18 cellular contexts compared by ENCODE assay signal in genomic region chr18:46657115-46657955, GRCh38. TPM values are rescaled to one million over a fixed set of nuclear protein-coding genes. Genes with fewer than 3 reads are reported as not detected.
DNase-seq lines count a peak whose midpoint lies in the region; ATAC-seq and TF ChIP-seq lines count a peak whose summit lies in the region.
"Had no signal": no experiment of that assay in that cellular context is flagged by ENCODE, and none has a peak within 500 bp of the region (broad histone marks: within the 10 kb centered on the region; RNA-seq: fewer than 3 reads in every experiment).

Gene LOXHD1, minus strand, starts transcription at chr18:46657220. Its CDS starts 187 bp downstream, at chr18:46657033.

- H2AFZ ChIP-seq in neuronal stem cell (ENCODE audit: low read length) = peak within 1 kb of the TSS; percentile 7

- no peak within 1 kb of the TSS for H3K4ac ChIP-seq in neuronal stem cell (ENCODE audit: low read length)

- H3K27ac ChIP-seq in BLaER1 (no peak within 1 kb of the TSS), neuronal stem cell (replicated peaks; ENCODE audit: low read length) (no peak within 1 kb of the TSS), stomach (no peak within 1 kb of the TSS)
- H3K27ac ChIP-seq: adrenal gland, HL-60, right atrium auricular region, WERI-Rb-1 had no signal

- intact Hi-C loops in stomach (cut with DNase I; ENCODE audit: low total_unique reads) = no loop called here

- peak within 1 kb of the TSS; percentile 30 for H2BK15ac ChIP-seq in neuronal stem cell (ENCODE audit: low read length)

- peak within 1 kb of the TSS; percentile 13 for H3K23ac ChIP-seq in neuronal stem cell (ENCODE audit: low read depth, low read length, poor library complexity)

- peak within 1 kb of the TSS; percentile 34 for H3K18ac ChIP-seq in neuronal stem cell (ENCODE audit: low read length)

- H2BK5ac ChIP-seq in neuronal stem cell (ENCODE audit: low read length) = no peak within 1 kb of the TSS

- H3K36me3 Mint-ChIP-seq in activated CD8-positive, alpha-beta memory T cell treated with anti-CD3 and anti-CD28 coated beads, Interleukin-2, amount 10 ng/mL, durations not matched to agents 7 days and 5 days = no peaks in the 10 kb centered on the region
- H3K36me3 Mint-ChIP-seq: naive B cell had no signal

- no peak within 1 kb of the TSS for H3K4me3 ChIP-seq in BLaER1
- H3K4me3 ChIP-seq in neuronal stem cell (ENCODE audit: low read length in 2 of 2) = no peak within 1 kb of the TSS
- no peak within 1 kb of the TSS for H3K4me3 ChIP-seq in stomach
- H3K4me3 ChIP-seq: adrenal gland, right atrium auricular region had no signal

- no peaks in the 10 kb centered on the region for H4K20me1 ChIP-seq in BLaER1

- H4K91ac ChIP-seq in neuronal stem cell (ENCODE audit: low read depth, low read length, poor library complexity) = peak within 1 kb of the TSS; percentile 93

- no peak within 1 kb of the TSS for H4K8ac ChIP-seq in neuronal stem cell (ENCODE audit: low read depth, low read length)

- H2AK5ac ChIP-seq in neuronal stem cell (ENCODE audit: low read depth, low read length) = peak within 1 kb of the TSS; percentile 44

- CTCF ChIA-PET in activated CD8-positive, alpha-beta memory T cell treated with anti-CD3 and anti-CD28 coated beads, Interleukin-2, amount 10 ng/mL, durations not matched to agents 7 days and 5 days (lab: Charles Lee) = interaction anchor here (0.6 to 6.9 kb wide), 61 partner anchors 8 to 560 kb away, joined by 3 to 96 read pairs (median 4); a partner anchor contains a TSS

- H3K4me1 ChIP-seq in BLaER1 (peaks cover 31% of the 10 kb centered on the region), neuronal stem cell (ENCODE audit: control insufficient read depth in 2 of 2, insufficient read depth in 1 of 2, low read depth in 1 of 2, low read length in 2 of 2) (peaks cover 0 to 1% of the 10 kb centered on the region in 2 donors), stomach (no peaks in the 10 kb centered on the region)
- H3K4me1 ChIP-seq: adrenal gland, right atrium auricular region had no signal

- H3K4me3 Mint-ChIP-seq in activated CD8-positive, alpha-beta memory T cell treated with anti-CD3 and anti-CD28 coated beads, Interleukin-2, amount 10 ng/mL, durations not matched to agents 7 days and 5 days = no peak within 1 kb of the TSS
- H3K4me3 Mint-ChIP-seq: CD4-positive, alpha-beta T cell; naive B cell; T-helper 2 cell treated with Interferon-gamma antibody and Interleukin-4, amounts not matched to agents 5 μg/mL and 100 μg/mL, for 36 hours had no signal

- peaks cover 5% of the 10 kb centered on the region for H3K27me3 Mint-ChIP-seq in activated CD8-positive, alpha-beta memory T cell treated with anti-CD3 and anti-CD28 coated beads, Interleukin-2, amount 10 ng/mL, durations not matched to agents 7 days and 5 days
- H3K27me3 Mint-ChIP-seq: CD4-positive, alpha-beta T cell had no signal

- no peaks in the 10 kb centered on the region for H3K9me3 Mint-ChIP-seq in activated CD8-positive, alpha-beta memory T cell treated with anti-CD3 and anti-CD28 coated beads, Interleukin-2, amount 10 ng/mL, durations not matched to agents 7 days and 5 days (ENCODE audit: low read depth)
- H3K9me3 Mint-ChIP-seq: CD4-positive, alpha-beta T cell; naive B cell; T-helper 2 cell treated with Interferon-gamma antibody and Interleukin-4, amounts not matched to agents 5 μg/mL and 100 μg/mL, for 36 hours had no signal

- no peaks in the 10 kb centered on the region for H3K4me1 Mint-ChIP-seq in activated CD8-positive, alpha-beta memory T cell treated with anti-CD3 and anti-CD28 coated beads, Interleukin-2, amount 10 ng/mL, durations not matched to agents 7 days and 5 days
- H3K4me1 Mint-ChIP-seq: naive B cell had no signal

- peak within 1 kb of the TSS; percentile 67 for H2BK12ac ChIP-seq in neuronal stem cell (ENCODE audit: low read length)

- H3K36me3 ChIP-seq in BLaER1 = no peaks in the 10 kb centered on the region
- no peaks in the 10 kb centered on the region for H3K36me3 ChIP-seq in neuronal stem cell (replicated peaks in 1 of 2; ENCODE audit: control insufficient read depth in 2 of 2, insufficient read depth in 2 of 2, low read length in 2 of 2)
- H3K36me3 ChIP-seq in stomach = no peaks in the 10 kb centered on the region
- H3K36me3 ChIP-seq: adrenal gland, right atrium auricular region, WERI-Rb-1 had no signal

- peak within 1 kb of the TSS; percentile 85 for H3K14ac ChIP-seq in neuronal stem cell (ENCODE audit: low read length)

- no peak for ATAC-seq in activated CD8-positive, alpha-beta memory T cell treated with anti-CD3 and anti-CD28 coated beads, Interleukin-2, amount 10 ng/mL, durations not matched to agents 7 days and 5 days

- H3K9ac ChIP-seq in BLaER1 (no peak within 1 kb of the TSS), neuronal stem cell (ENCODE audit: low read depth, low read length, poor library complexity) (no peak within 1 kb of the TSS)

- no peak for TF ChIP-seq POLR2A in stomach (IDR thresholded peaks at IDR 0.05)

- TF ChIP-seq EP300 in stomach (IDR thresholded peaks at IDR 0.05) = no peak

- H3K4me2 ChIP-seq in BLaER1 (0 out of 2 replicates have a peak within 1 kb of the TSS, but pooled peaks have one; percentile 1), neuronal stem cell (ENCODE audit: insufficient read depth, low read length, poor library complexity, severe bottlenecking) (no peak within 1 kb of the TSS)

- DNase-seq in DMS79 treated with DMSO at 0.1 percent for 48 hours (lab: John Stamatoyannopoulos, UW) = peak; percentile 85
- DNase-seq in UCSD-AML1 (lab: John Stamatoyannopoulos, UW; ENCODE audit: unreplicated experiment) = peak; percentile 22
- DNase-seq in neuronal stem cell (ENCODE audit: low spot score) = no peak
- DNase-seq in stomach = no peak
- no peak for DNase-seq in COLO829 (ENCODE audit: low spot score)
- no peak for DNase-seq in activated CD8-positive, alpha-beta memory T cell treated with anti-CD3 and anti-CD28 coated beads, Interleukin-2, amount 10 ng/mL, durations not matched to agents 7 days and 5 days
- DNase-seq: GOT3 had no signal

- no peak within 1 kb of the TSS for H2BK120ac ChIP-seq in neuronal stem cell (ENCODE audit: low read depth, low read length)

- H3K9me3 ChIP-seq in BLaER1 (no peaks in the 10 kb centered on the region), neuronal stem cell (replicated peaks in 1 of 2; ENCODE audit: control insufficient read depth in 2 of 2, insufficient read depth in 1 of 2, low read depth in 1 of 2, low read length in 2 of 2) (no peaks in the 10 kb centered on the region), stomach (no peaks in the 10 kb centered on the region)
- H3K9me3 ChIP-seq: adrenal gland, right atrium auricular region had no signal

- TF ChIP-seq CTCF in stomach (IDR thresholded peaks at IDR 0.05) = no peak

- no peaks in the 10 kb centered on the region for H3K27me3 ChIP-seq in BLaER1
- H3K27me3 ChIP-seq in neuronal stem cell (ENCODE audit: control insufficient read depth in 3 of 3, insufficient read depth in 3 of 3, low read depth in 1 of 3, low read length in 3 of 3) = peaks cover 0 to 4% (median 0%) of the 10 kb centered on the region in 3 experiments
- peaks cover 0 to 5% (median 0%) of the 10 kb centered on the region in 3 donors for H3K27me3 ChIP-seq in stomach
- H3K27me3 ChIP-seq: adrenal gland, right atrium auricular region had no signal

- no CpG with 5 or more reads among the region's 25 CpGs for WGBS in neuronal stem cell (ENCODE audit: extremely low coverage in 2 of 2, insufficient read length in 2 of 2, insufficient replicate concordance in 1 of 2), 2 donors
- WGBS in stomach, 5 donors = 69 to 76% (median 74%) methylated on average over 25 of the region's 25 CpGs

- H3K79me1 ChIP-seq in neuronal stem cell (ENCODE audit: low read depth, low read length) = no peaks in the 10 kb centered on the region

- no peak within 1 kb of the TSS for H3K27ac Mint-ChIP-seq in activated CD8-positive, alpha-beta memory T cell treated with anti-CD3 and anti-CD28 coated beads, Interleukin-2, amount 10 ng/mL, durations not matched to agents 7 days and 5 days
- H3K27ac Mint-ChIP-seq: CD4-positive, alpha-beta T cell; T-helper 2 cell treated with Interferon-gamma antibody and Interleukin-4, amounts not matched to agents 5 μg/mL and 100 μg/mL, for 36 hours had no signal

RNA-seq across cellular contexts. Expression of gene LOXHD1, which starts in this region (rescaled TPM):
- polyA plus RNA-seq in neuronal stem cell (2013, experiment 1 of 2) = not detected
- not detected for polyA plus RNA-seq in neuronal stem cell (2013, experiment 2 of 2)
- 1 to 10 TPM in 1 of 5 donors, under 1 TPM in 1, not detected in 3; 0.45 to 1.3 TPM for total RNA-seq in stomach
- polyA plus RNA-seq in stomach = under 1 TPM in 2 of 3 donors, not detected in 1; 0.03 to 0.12 TPM
- total RNA-seq in activated CD8-positive, alpha-beta memory T cell treated with anti-CD3 and anti-CD28 coated beads, Interleukin-2, amount 10 ng/mL, durations not matched to agents 7 days and 5 days = under 1 TPM; 0.06 to 0.26 TPM
- total RNA-seq: bronchial epithelial cell; CD4-positive, alpha-beta T cell; fibroblast of lung; osteoblast had no signal
- polyA plus RNA-seq: fibroblast of lung had no signal

Comparison
In these comparisons a context has a peak if more than half of its experiments do, and no peak if none do; other contexts are left out.
1. DNase-seq: peak in DMS79 treated with DMSO at 0.1 percent for 48 hours (single experiment) and UCSD-AML1 (single experiment); none in neuronal stem cell (single experiment), stomach (single experiment), COLO829 (single experiment) and activated CD8-positive, alpha-beta memory T cell treated with anti-CD3 and anti-CD28 coated beads, Interleukin-2, amount 10 ng/mL, durations not matched to agents 7 days and 5 days (single experiment).